In genomic region chr14:50773632-50774541, GRCh38 we compare ENCODE assay signal across 8 cellular contexts. TPM values are rescaled to one million over a fixed set of nuclear protein-coding genes. Genes with fewer than 3 reads are reported as not detected.
DNase-seq lines count a peak whose midpoint lies in the region; ATAC-seq and TF ChIP-seq lines count a peak whose summit lies in the region.

No MANE protein-coding gene starts in this region.

- H3K79me2 ChIP-seq in GM23338 (replicated peaks; ENCODE audit: insufficient read depth) (no peaks in the 10 kb centered on the region), OCI-LY7 (ENCODE audit: insufficient read depth, low read depth, low read length) (no peaks in the 10 kb centered on the region)

- CTCF ChIA-PET in BJ (lab: Yijun Ruan, JAX) (interaction anchor here (0.5 to 8.3 kb wide), 39 partner anchors 10 to 1658 kb away, joined by 3 to 117 read pairs (median 4); partner anchors contain the start of genes ATL1 and SAV1), OCI-LY7 (lab: Charles Lee; ENCODE audit: unreplicated experiment) (interaction anchor here (1.4 kb wide), 1 partner anchor 155 kb away, joined by 4 read pairs; no protein-coding TSS in a partner anchor)

- H3K27ac Mint-ChIP-seq in GM23338: no peak overlapping the region
- H3K27ac Mint-ChIP-seq in brain: peak overlapping the region; percentile 46 to 80 (median 72)
- H3K27ac Mint-ChIP-seq in stimulated activated naive B cell treated with anti-CD40 and anti-IgM and Interleukin-4, amounts not matched to agents 10 μg/mL and 1 μg/mL and 100 μg/mL, for 72 hours: peak overlapping the region; percentile 78

- H3K9me3 Mint-ChIP-seq in GM23338 (no peaks in the 10 kb centered on the region), brain (no peaks in the 10 kb centered on the region)
- H3K9me3 Mint-ChIP-seq in stimulated activated naive B cell treated with anti-CD40 and anti-IgM and Interleukin-4, amounts not matched to agents 10 μg/mL and 1 μg/mL and 100 μg/mL, for 72 hours: no peaks in the 10 kb centered on the region

- no peaks in the 10 kb centered on the region for H3K9me2 ChIP-seq in GM23338 (ENCODE audit: insufficient read depth)
- H3K9me2 ChIP-seq in OCI-LY7 (ENCODE audit: insufficient read depth, low read length): no peaks in the 10 kb centered on the region

- H2AFZ ChIP-seq in GM23338: no peak overlapping the region
- no peak overlapping the region for H2AFZ ChIP-seq in OCI-LY7 (ENCODE audit: low read length)

- H3K36me3 Mint-ChIP-seq in GM23338 (ENCODE audit: low read depth): peaks cover 25% of the 10 kb centered on the region
- H3K36me3 Mint-ChIP-seq in brain: peaks cover 74% of the 10 kb centered on the region
- peaks cover 54 to 70% of the 10 kb centered on the region in 2 donors for H3K36me3 Mint-ChIP-seq in stimulated activated naive B cell treated with anti-CD40 and anti-IgM and Interleukin-4, amounts not matched to agents 10 μg/mL and 1 μg/mL and 100 μg/mL, for 72 hours

- TF ChIP-seq CTCF in BJ (IDR thresholded peaks at IDR 0.05; ENCODE audit: insufficient read depth, low read depth, low read length) (peak; percentile 94), GM23338 (conservative IDR thresholded peaks at IDR 0.05; ENCODE audit: low read depth in 2 of 2) (peak; percentile 95 to 96), OCI-LY7 (conservative IDR thresholded peaks at IDR 0.05; ENCODE audit: low read length) (peak; percentile 82), brain (conservative IDR thresholded peaks at IDR 0.05) (peak; percentile 78 to 82), kidney epithelial cell (IDR thresholded peaks at IDR 0.05; ENCODE audit: insufficient read depth, low read length, poor library complexity, severe bottlenecking) (peak; percentile 76)

- peak; percentile 95 for ATAC-seq in GM23338
- peak in 1 of 2 donors; percentile 46 for ATAC-seq in stimulated activated naive B cell treated with anti-CD40 and anti-IgM and Interleukin-4, amounts not matched to agents 10 μg/mL and 1 μg/mL and 100 μg/mL, for 72 hours (replicated peaks)

- H3K4me3 Mint-ChIP-seq in GM23338: no peak overlapping the region
- H3K4me3 Mint-ChIP-seq in brain: no peak overlapping the region
- H3K4me3 Mint-ChIP-seq in stimulated activated naive B cell treated with anti-CD40 and anti-IgM and Interleukin-4, amounts not matched to agents 10 μg/mL and 1 μg/mL and 100 μg/mL, for 72 hours: no peak overlapping the region

- H3K36me3 ChIP-seq in BJ (ENCODE audit: control insufficient read depth, insufficient read depth, low read length): peaks cover 10% of the 10 kb centered on the region
- no peaks in the 10 kb centered on the region for H3K36me3 ChIP-seq in GM23338 (ENCODE audit: insufficient read depth)
- peaks cover 86% of the 10 kb centered on the region for H3K36me3 ChIP-seq in OCI-LY7 (ENCODE audit: insufficient read depth, low read length)
- peaks cover 2% of the 10 kb centered on the region for H3K36me3 ChIP-seq in kidney epithelial cell (ENCODE audit: control insufficient read depth, insufficient read depth, low read length)

- H3K27me3 Mint-ChIP-seq in GM23338 (ENCODE audit: insufficient read depth, low read depth, poor library complexity): peaks cover 3% of the 10 kb centered on the region
- no peaks in the 10 kb centered on the region for H3K27me3 Mint-ChIP-seq in brain
- H3K27me3 Mint-ChIP-seq in stimulated activated naive B cell treated with anti-CD40 and anti-IgM and Interleukin-4, amounts not matched to agents 10 μg/mL and 1 μg/mL and 100 μg/mL, for 72 hours: no peaks in the 10 kb centered on the region

- H3K27ac ChIP-seq in GM23338 (ENCODE audit: low read depth): no peak overlapping the region
- H3K27ac ChIP-seq in OCI-LY7 (ENCODE audit: low read depth, low read length, poor library complexity, severe bottlenecking): no peak overlapping the region

- intact Hi-C loops in OCI-LY7 (cut with micrococcal nuclease; ENCODE audit: unreplicated experiment): no loop called here

- H3K4me2 ChIP-seq in GM23338 (no peak overlapping the region), OCI-LY7 (ENCODE audit: low read length) (no peak overlapping the region)

- H3K4me1 ChIP-seq in GM23338 (ENCODE audit: insufficient read depth): peaks cover 3% of the 10 kb centered on the region; the same call in 1 of the 2 replicates
- peaks cover 14% of the 10 kb centered on the region for H3K4me1 ChIP-seq in OCI-LY7 (ENCODE audit: insufficient read depth, low read length, poor library complexity, severe bottlenecking)

- BruUV-seq in OCI-LY7 (replicated peaks; lab: Mats Ljungman, UMichigan): no TSS peak

- H3K9me3 ChIP-seq in OCI-LY7 (ENCODE audit: low read length): no peaks in the 10 kb centered on the region

- H3K4me3 ChIP-seq in BJ (ENCODE audit: low read depth, low read length) (no peak overlapping the region), GM23338 (no peak overlapping the region), OCI-LY7 (ENCODE audit: low read depth, low read length, poor library complexity, severe bottlenecking) (no peak overlapping the region), kidney epithelial cell (ENCODE audit: low read depth, low read length) (no peak overlapping the region)

- H3K27me3 ChIP-seq in BJ (ENCODE audit: control insufficient read depth, insufficient read depth, low read length) (no peaks in the 10 kb centered on the region), GM23338 (ENCODE audit: insufficient read depth) (no peaks in the 10 kb centered on the region), kidney epithelial cell (ENCODE audit: control insufficient read depth, insufficient read depth, low read length) (no peaks in the 10 kb centered on the region)

- H3K4me1 Mint-ChIP-seq in GM23338 (peaks cover 3% of the 10 kb centered on the region; the same call in 1 of the 3 replicates), brain (peaks cover 35% of the 10 kb centered on the region)
- peaks cover 11 to 23% of the 10 kb centered on the region in 2 donors for H3K4me1 Mint-ChIP-seq in stimulated activated naive B cell treated with anti-CD40 and anti-IgM and Interleukin-4, amounts not matched to agents 10 μg/mL and 1 μg/mL and 100 μg/mL, for 72 hours

- POLR2A ChIA-PET in BJ (lab: Charles Lee) (interaction anchor here (0.6 kb wide), 1 partner anchor 177 kb away, joined by 18 read pairs; no protein-coding TSS in a partner anchor), OCI-LY7 (lab: Charles Lee) (interaction anchor here (0.9 to 2.3 kb wide), 2 partner anchors 9 to 86 kb away, joined by 4 to 11 read pairs; no protein-coding TSS in a partner anchor)

- 0 out of 2 replicates have a peak, but pooled peaks cover 3% of the 10 kb centered on the region for H3F3A ChIP-seq in GM23338 (replicated peaks; ENCODE audit: low read depth)

- H4K20me1 ChIP-seq in GM23338 (replicated peaks; ENCODE audit: insufficient read depth) (no peaks in the 10 kb centered on the region), OCI-LY7 (ENCODE audit: insufficient read depth, low read length) (no peaks in the 10 kb centered on the region)

- DNase-seq in BJ (ENCODE audit: low read depth) (no peak), GM23338 (ENCODE audit: low spot score) (peak; percentile 88), OCI-LY7 (ENCODE audit: low spot score) (peak; percentile 30), kidney epithelial cell (ENCODE audit: low read depth) (no peak), SIG-M5 treated with dmso at 0.1 percent for 504 hours (lab: John Stamatoyannopoulos, UW; ENCODE audit: unreplicated experiment) (no peak)
- no peak for DNase-seq in stimulated activated naive B cell treated with anti-CD40 and anti-IgM and Interleukin-4, amounts not matched to agents 10 μg/mL and 1 μg/mL and 100 μg/mL, for 72 hours
- no peak for DNase-seq in effector CD4-positive, alpha-beta T cell

TF ChIP-seq in GM23338, 12 proteins besides CTCF, POLR2A, EP300 and RAD21 (continues in another document):
- TF ChIP-seq REST (IDR thresholded peaks at IDR 0.05; ENCODE audit: unreplicated experiment) (no peak), EZH2phosphoT487 (IDR thresholded peaks at IDR 0.05; ENCODE audit: unreplicated experiment) (no peak), JUNB (IDR thresholded peaks at IDR 0.05; ENCODE audit: unreplicated experiment) (no peak), ZNF331 (CRISPR knock-in tag; IDR thresholded peaks at IDR 0.05; ENCODE audit: low read depth) (no peak)

RNA-seq across cellular contexts. Expression of gene NIN, which starts 57.1 kb away (rescaled TPM):
- polyA plus RNA-seq in BJ (2011; rRNA removed): 11.4 and 11.8 TPM in 2 replicates
- polyA minus RNA-seq in BJ (2011; rRNA and poly(A)+ RNA removed): 10.9 and 31.6 TPM in 2 replicates
- total RNA-seq in GM23338 (2014; rRNA removed; shearing (Covaris generic)): 12.9 and 17.4 TPM in 2 replicates
- 6.2 and 7.4 TPM in 2 replicates for polyA plus RNA-seq in GM23338 (2016; fragmentation: Nextera tagmentation; extraction: Ambion mirVana)
- 79.5 and 95.3 TPM in 2 replicates for total RNA-seq in OCI-LY7 (2014; rRNA removed; shearing (Covaris generic))
- total RNA-seq in OCI-LY7 (2022): 157 and 189 TPM in 2 replicates
- 8.5 TPM for polyA plus RNA-seq in brain (ENCODE audit: insufficient read depth, low read depth, low replicate concordance)
- total RNA-seq in kidney epithelial cell: 27.7 and 28.9 TPM in 2 replicates

Comparison
In these comparisons a context has a peak if more than half of its experiments do, and no peak if none do; other contexts are left out.
1. DNase-seq: peak in GM23338 (single experiment) and OCI-LY7 (single experiment); none in BJ (single experiment), kidney epithelial cell (single experiment), stimulated activated naive B cell treated with anti-CD40 and anti-IgM and Interleukin-4, amounts not matched to agents 10 μg/mL and 1 μg/mL and 100 μg/mL, for 72 hours (single experiment), SIG-M5 treated with dmso at 0.1 percent for 504 hours (single experiment) and effector CD4-positive, alpha-beta T cell (single experiment).
2. Peak in every context shown above with its lines, with median percentiles within 50 percentile points of each other: CTCF ChIP-seq.